In genomic region chr12:6725350-6725749, GRCh38 we compare ENCODE assay signal across 13 cellular contexts. TPM values are rescaled to one million over a fixed set of nuclear protein-coding genes. Genes with fewer than 3 reads are reported as not detected.
DNase-seq lines count a peak whose midpoint lies in the region; ATAC-seq, FAIRE-seq and TF ChIP-seq lines count a peak whose summit lies in the region.
"Had no signal": no experiment of that assay in that cellular context is flagged by ENCODE, and none has a peak within 500 bp of the region (broad histone marks: within the 10 kb centered on the region; RNA-seq: fewer than 3 reads in every experiment).

No MANE protein-coding gene starts in this region.

- intact Hi-C loops in head of caudate nucleus (cut with DNase I), result no loop called here

- peak overlapping the region in 1 of 2 experiments; percentile 25; a peak in 2 of 6 replicates for H3K27ac ChIP-seq in A549
- no peak overlapping the region for H3K27ac ChIP-seq in CD8-positive, alpha-beta memory T cell (ENCODE audit: low read depth, low read length)

- 89% methylated on average over 7 of the region's 7 CpGs for WGBS in A549 (ENCODE audit: missing lambda C conversion rate)

- FAIRE-seq in A549 (lab: Jason Lieb, UNC), result no peak

- TF ChIP-seq EP300 in A549 (IDR thresholded peaks at IDR 0.05), result no peak

- peaks cover 4 to 45% (median 10%) of the 10 kb centered on the region in 3 donors for H3K36me3 Mint-ChIP-seq in CD8-positive, alpha-beta memory T cell
- H3K36me3 Mint-ChIP-seq in T-cell (peaks cover 25% of the 10 kb centered on the region), memory B cell (peaks cover 19% of the 10 kb centered on the region)

- peaks cover 22 to 32% (median 23%) of the 10 kb centered on the region in 3 donors for H3K4me1 Mint-ChIP-seq in CD8-positive, alpha-beta memory T cell
- H3K4me1 Mint-ChIP-seq in T-cell (peaks cover 24 to 30% (median 29%) of the 10 kb centered on the region in 3 donors), memory B cell (peaks cover 14% of the 10 kb centered on the region)

- POLR2A ChIA-PET in A549 (lab: Yijun Ruan, JAX), result no interaction called here
- POLR2A ChIA-PET in CD8-positive, alpha-beta memory T cell (lab: Charles Lee), result interaction anchor here (0.6 to 2.4 kb wide), 3 partner anchors 28 to 127 kb away, joined by 4 to 25 read pairs (median 7); partner anchors contain the start of genes MLF2, USP5 and ZNF384
- POLR2A ChIA-PET in T-cell (lab: Charles Lee), result no interaction called here

- peaks cover 30% of the 10 kb centered on the region for H3K36me3 ChIP-seq in CD8-positive, alpha-beta memory T cell (ENCODE audit: insufficient read depth, low read length)

- no peaks in the 10 kb centered on the region for H3K27me3 Mint-ChIP-seq in CD8-positive, alpha-beta memory T cell
- H3K27me3 Mint-ChIP-seq in T-cell (no peaks in the 10 kb centered on the region), memory B cell (no peaks in the 10 kb centered on the region)

- peaks cover 0 to 3% (median 0%) of the 10 kb centered on the region in 5 donors for H3K9me3 Mint-ChIP-seq in CD8-positive, alpha-beta memory T cell
- H3K9me3 Mint-ChIP-seq in T-cell (no peaks in the 10 kb centered on the region), memory B cell (peaks cover 3% of the 10 kb centered on the region)

- H3K27ac Mint-ChIP-seq in CD8-positive, alpha-beta memory T cell, result peak overlapping the region in 4 of 8 donors; percentile 45 to 91 (median 66)
- H3K27ac Mint-ChIP-seq in T-cell (no peak overlapping the region), memory B cell (no peak overlapping the region)

- H3K4me3 ChIP-seq in A549, result no peak overlapping the region
- no peak overlapping the region for H3K4me3 ChIP-seq in CD8-positive, alpha-beta memory T cell (ENCODE audit: low read length)

- peak overlapping the region in 5 of 7 donors; percentile 36 to 85 (median 45) for H3K4me3 Mint-ChIP-seq in CD8-positive, alpha-beta memory T cell
- H3K4me3 Mint-ChIP-seq in T-cell (peak overlapping the region; percentile 62 to 84 (median 84)), memory B cell (peak overlapping the region; percentile 9)

- TF ChIP-seq POLR2A in A549 (IDR thresholded peaks at IDR 0.05; ENCODE audit: low read length), result no peak

- H3K9me3 ChIP-seq in A549, result no peaks in the 10 kb centered on the region
- no peaks in the 10 kb centered on the region for H3K9me3 ChIP-seq in CD8-positive, alpha-beta memory T cell (ENCODE audit: low read length)

- no peak for TF ChIP-seq CTCF in A549 (IDR thresholded peaks at IDR 0.05)

- in situ Hi-C loops in G401 (cut with HindIII; ENCODE audit: low sequenced_read_pairs), result no loop called here

- CTCF ChIA-PET in A549 (lab: Yijun Ruan, JAX), result interaction anchor here (1.6 to 7.6 kb wide), 6 partner anchors 10 to 100 kb away, joined by 4 to 52 read pairs (median 12); partner anchors contain the start of genes MLF2 and ZNF384
- CTCF ChIA-PET in CD8-positive, alpha-beta memory T cell (lab: Charles Lee), result interaction anchor here (1.1 to 2.6 kb wide), 2 partner anchors 41 to 110 kb away, joined by 3 to 7 read pairs; partner anchors contain the start of gene PTMS
- CTCF ChIA-PET in T-cell (lab: Charles Lee), result interaction anchor here in 1 of 2 donors (2.8 kb wide), 1 partner anchor 36 kb away, joined by 30 read pairs; the partner anchor contains the start of gene ZNF384

- peak overlapping the region; percentile 94 for H3K4me2 ChIP-seq in A549

- peaks cover 13% of the 10 kb centered on the region for H3K4me1 ChIP-seq in A549
- peaks cover 19% of the 10 kb centered on the region for H3K4me1 ChIP-seq in CD8-positive, alpha-beta memory T cell (ENCODE audit: insufficient read depth, low read length)

- no peaks in the 10 kb centered on the region for H3K27me3 ChIP-seq in CD8-positive, alpha-beta memory T cell (ENCODE audit: insufficient read depth, low read length, poor library complexity, severe bottlenecking)

- no peak for TF ChIP-seq RAD21 in A549 (conservative IDR thresholded peaks at IDR 0.05 in 1 of 2, IDR thresholded peaks at IDR 0.05 in 1 of 2)

- DNase-seq in A549 (ENCODE audit: low read depth in 1 of 2, low spot score in 1 of 2) (no peak), T-cell (no peak), memory B cell (ENCODE audit: low spot score in 2 of 2) (no peak), GDM1 (lab: John Stamatoyannopoulos, UW) (no peak), head of caudate nucleus (no peak), GM03348 (ENCODE audit: low spot score) (no peak), G401 (ENCODE audit: low spot score) (no peak)
- no peak for DNase-seq in CD8-positive, alpha-beta memory T cell
- DNase-seq: NCI-H2227 treated with DMSO at 0.1 percent for 48 hours; stimulated activated naive CD4-positive, alpha-beta T cell had no signal

- ATAC-seq in A549 (no peak), T-cell (replicated peaks in 1 of 4) (no peak), memory B cell (ENCODE audit: low read depth) (no peak)
- ATAC-seq: esophagus mucosa had no signal

TF ChIP-seq in A549, 52 proteins besides CTCF, POLR2A, EP300 and RAD21 (continues in another document):
- TF ChIP-seq GATA3 (IDR thresholded peaks at IDR 0.05; ENCODE audit: borderline replicate concordance), result no peak
- no peak for TF ChIP-seq POLR2AphosphoS2 (conservative IDR thresholded peaks at IDR 0.05; ENCODE audit: low read length)
- TF ChIP-seq FOSB (CRISPR knock-in tag; IDR thresholded peaks at IDR 0.05), result no peak
- no peak for TF ChIP-seq ZFP36 (IDR thresholded peaks at IDR 0.05; ENCODE audit: borderline replicate concordance, partially characterized antibody)
- no peak for TF ChIP-seq TP53 (CRISPR knock-in tag; IDR thresholded peaks at IDR 0.05)
- TF ChIP-seq JUN (IDR thresholded peaks at IDR 0.05), result no peak
- no peak for TF ChIP-seq CEBPB (IDR thresholded peaks at IDR 0.05)
- TF ChIP-seq CBX8 (IDR thresholded peaks at IDR 0.05), result no peak
- no peak for TF ChIP-seq MAX (IDR thresholded peaks at IDR 0.05)

RNA-seq across cellular contexts. Expression of gene COPS7A, which starts 1.5 kb away (rescaled TPM):
- polyA plus RNA-seq in A549 (2011; rRNA removed), result 78.8 and 95.0 TPM in 2 replicates
- polyA plus RNA-seq in A549 (2012; cell fraction: cytosol; rRNA removed), result 156 and 169 TPM in 2 replicates
- polyA plus RNA-seq in A549 (2012; cell fraction: nucleus; rRNA removed), result 167 and 203 TPM in 2 replicates
- 46.9 to 51.2 TPM (median 50.0 TPM) in 3 replicates for polyA plus RNA-seq in A549 (2017; fragmentation: RNase III; extraction: RNeasy Plus Mini Kit Qiagen cat#74134 plus additional on column Dnase treatment)
- 38.6 and 42.1 TPM in 2 replicates for polyA minus RNA-seq in A549 (2011; rRNA and poly(A)+ RNA removed)
- 10 to 100 TPM; 48.8 to 49.7 TPM for total RNA-seq in CD8-positive, alpha-beta memory T cell
- 46.2 TPM for polyA plus RNA-seq in CD8-positive, alpha-beta memory T cell
- total RNA-seq in T-cell, result 10 to 100 TPM; 18.5 to 33.1 (median 31.8) TPM
- total RNA-seq in G401 (2014; rRNA removed; shearing (Covaris generic)), result 47.0 and 47.6 TPM in 2 replicates

RNA-seq across cellular contexts. Expression of gene PIANP, which starts 24.7 kb away (rescaled TPM):
- 0.10 and 0.22 TPM in 2 replicates for polyA plus RNA-seq in A549 (2011; rRNA removed)
- 0.50 and 0.75 TPM in 2 replicates for polyA plus RNA-seq in A549 (2012; cell fraction: cytosol; rRNA removed)
- 0.73 and 0.83 TPM in 2 replicates for polyA plus RNA-seq in A549 (2012; cell fraction: nucleus; rRNA removed)
- 0.30 to 0.56 TPM (median 0.45 TPM) in 3 replicates for polyA plus RNA-seq in A549 (2017; fragmentation: RNase III; extraction: RNeasy Plus Mini Kit Qiagen cat#74134 plus additional on column Dnase treatment)
- polyA minus RNA-seq in A549 (2011; rRNA and poly(A)+ RNA removed), result 0.08 and 0.19 TPM in 2 replicates
- total RNA-seq in CD8-positive, alpha-beta memory T cell, result under 1 TPM; 0.49 to 0.79 TPM
- 0.77 TPM for polyA plus RNA-seq in CD8-positive, alpha-beta memory T cell
- 1 to 10 TPM in 3 of 5 donors, under 1 TPM in 1, not detected in 1; 0.88 to 2.5 (median 2.4) TPM for total RNA-seq in T-cell
- 0.44 and 4.4 TPM in 2 replicates for total RNA-seq in G401 (2014; rRNA removed; shearing (Covaris generic))
- total RNA-seq: esophagus mucosa, liver, pulmonary artery endothelial cell had no signal

RNA-seq across cellular contexts. Expression of gene MLF2, which starts 27.6 kb away (rescaled TPM):
- polyA plus RNA-seq in A549 (2011; rRNA removed) (302 and 310 TPM in 2 replicates), A549 (2017; fragmentation: RNase III; extraction: RNeasy Plus Mini Kit Qiagen cat#74134 plus additional on column Dnase treatment) (269 to 305 TPM (median 295 TPM) in 3 replicates)
- 530 and 634 TPM in 2 replicates for polyA plus RNA-seq in A549 (2012; cell fraction: cytosol; rRNA removed)
- 414 and 425 TPM in 2 replicates for polyA plus RNA-seq in A549 (2012; cell fraction: nucleus; rRNA removed)
- polyA minus RNA-seq in A549 (2011; rRNA and poly(A)+ RNA removed), result 200 and 287 TPM in 2 replicates
- 100 to 1,000 TPM; 141 to 146 TPM for total RNA-seq in CD8-positive, alpha-beta memory T cell
- 141 TPM for polyA plus RNA-seq in CD8-positive, alpha-beta memory T cell
- 100 to 1,000 TPM in 1 of 5 donors, 10 to 100 TPM in 4; 83.3 to 125 (median 88.4) TPM for total RNA-seq in T-cell
- total RNA-seq in G401 (2014; rRNA removed; shearing (Covaris generic)), result 342 and 364 TPM in 2 replicates

RNA-seq across cellular contexts. Expression of gene ZNF384, which starts 36.2 kb away (rescaled TPM):
- 59.6 and 81.9 TPM in 2 replicates for polyA plus RNA-seq in A549 (2011; rRNA removed)
- 65.5 and 73.7 TPM in 2 replicates for polyA plus RNA-seq in A549 (2012; cell fraction: cytosol; rRNA removed)
- 133 and 182 TPM in 2 replicates for polyA plus RNA-seq in A549 (2012; cell fraction: nucleus; rRNA removed)
- 64.7 to 86.4 TPM (median 79.8 TPM) in 3 replicates for polyA plus RNA-seq in A549 (2017; fragmentation: RNase III; extraction: RNeasy Plus Mini Kit Qiagen cat#74134 plus additional on column Dnase treatment)
- 111 and 138 TPM in 2 replicates for polyA minus RNA-seq in A549 (2011; rRNA and poly(A)+ RNA removed)
- total RNA-seq in CD8-positive, alpha-beta memory T cell, result 10 to 100 TPM; 58.1 to 63.3 TPM
- polyA plus RNA-seq in CD8-positive, alpha-beta memory T cell, result 37.2 TPM
- 10 to 100 TPM; 68.6 to 82.9 (median 79.4) TPM for total RNA-seq in T-cell
- 14.9 and 25.5 TPM in 2 replicates for total RNA-seq in G401 (2014; rRNA removed; shearing (Covaris generic))

RNA-seq across cellular contexts. Expression of gene PTMS, which starts 40.8 kb away (rescaled TPM):
- polyA plus RNA-seq in A549 (2011; rRNA removed), result 205 and 391 TPM in 2 replicates
- polyA plus RNA-seq in A549 (2012; cell fraction: cytosol; rRNA removed), result 584 and 643 TPM in 2 replicates
- polyA plus RNA-seq in A549 (2012; cell fraction: nucleus; rRNA removed), result 397 and 450 TPM in 2 replicates
- 868 to 1,195 TPM (median 1,161 TPM) in 3 replicates for polyA plus RNA-seq in A549 (2017; fragmentation: RNase III; extraction: RNeasy Plus Mini Kit Qiagen cat#74134 plus additional on column Dnase treatment)
- 256 and 300 TPM in 2 replicates for polyA minus RNA-seq in A549 (2011; rRNA and poly(A)+ RNA removed)
- total RNA-seq in CD8-positive, alpha-beta memory T cell, result 10 to 100 TPM; 75.3 to 87.2 TPM
- 10.9 TPM for polyA plus RNA-seq in CD8-positive, alpha-beta memory T cell
- total RNA-seq in T-cell, result 10 to 100 TPM in 3 of 5 donors, 1 to 10 TPM in 2; 6.5 to 15.9 (median 10.6) TPM
- 259 and 267 TPM in 2 replicates for total RNA-seq in G401 (2014; rRNA removed; shearing (Covaris generic))

Comparison
In these comparisons a context has a peak if more than half of its experiments do, and no peak if none do; other contexts are left out.
1. H3K4me3 Mint-ChIP-seq: peak in every context shown above with its lines; median percentile 84 in T-cell; 45 in CD8-positive, alpha-beta memory T cell; 9 in memory B cell.